1 cellular context compared by ENCODE assay signal in the genomic region with DNA sequence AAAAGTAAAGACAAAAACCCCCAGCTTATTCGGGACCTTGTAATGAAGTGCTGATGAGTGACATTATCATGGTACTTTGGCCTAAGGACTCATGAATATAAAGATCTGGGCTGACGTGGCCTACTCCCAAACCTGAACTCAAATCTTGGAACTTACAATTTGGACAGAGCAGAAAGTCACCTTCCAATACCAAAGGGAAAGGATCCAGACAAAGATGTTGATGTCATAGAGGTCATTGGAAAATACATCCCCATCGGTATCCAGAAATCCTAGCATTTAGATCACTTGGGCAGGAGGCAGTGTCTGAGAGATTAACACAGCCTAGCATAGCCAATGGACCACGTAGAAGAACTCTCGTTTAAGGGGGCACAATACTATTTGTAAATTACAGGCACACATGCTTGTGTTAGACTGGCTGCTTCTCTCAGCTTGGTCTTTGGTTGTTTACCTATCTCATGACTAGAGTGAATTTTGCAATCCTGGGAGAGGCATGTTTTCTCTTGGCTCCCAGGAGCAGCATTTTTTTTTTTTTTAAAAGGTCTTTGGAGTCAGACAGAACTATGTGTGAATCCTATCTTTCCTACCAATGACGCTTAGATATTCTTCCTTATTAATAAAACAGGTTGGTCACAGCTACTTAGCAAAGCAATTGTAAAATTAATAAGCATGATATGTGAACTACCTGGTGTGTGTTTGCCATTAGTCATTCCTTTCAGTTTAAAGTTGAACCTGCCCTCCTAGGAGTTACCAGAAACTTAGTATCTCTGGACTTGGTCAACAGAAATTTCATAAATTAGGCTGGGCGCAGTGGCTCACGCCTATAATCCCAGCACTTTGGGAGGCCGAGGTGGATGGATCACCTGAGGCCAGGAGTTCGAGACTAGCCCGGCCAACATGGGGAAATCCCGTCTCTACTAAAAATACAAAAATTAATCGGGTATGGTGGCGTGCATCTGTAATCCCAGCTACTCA.
TF ChIP-seq lines count a peak whose summit lies in the region.

No MANE protein-coding gene starts in this region.

TF ChIP-seq in HepG2, 621 proteins besides CTCF, POLR2A, EP300 and RAD21 (continued from another document and continues in another):
- TF ChIP-seq, protein P1, sequence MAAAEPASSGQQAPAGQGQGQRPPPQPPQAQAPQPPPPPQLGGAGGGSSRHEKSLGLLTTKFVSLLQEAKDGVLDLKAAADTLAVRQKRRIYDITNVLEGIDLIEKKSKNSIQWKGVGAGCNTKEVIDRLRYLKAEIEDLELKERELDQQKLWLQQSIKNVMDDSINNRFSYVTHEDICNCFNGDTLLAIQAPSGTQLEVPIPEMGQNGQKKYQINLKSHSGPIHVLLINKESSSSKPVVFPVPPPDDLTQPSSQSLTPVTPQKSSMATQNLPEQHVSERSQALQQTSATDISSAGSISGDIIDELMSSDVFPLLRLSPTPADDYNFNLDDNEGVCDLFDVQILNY (CRISPR knock-in tag; conservative IDR thresholded peaks at IDR 0.05) = no peak
- TF ChIP-seq ZNF317 (CRISPR knock-in tag; IDR thresholded peaks at IDR 0.05) = 0 out of 2 replicates have a peak, but pooled peaks have one; percentile 46
- TF ChIP-seq BHLHE40 (IDR thresholded peaks at IDR 0.05; ENCODE audit: low read length) = no peak
- TF ChIP-seq ZFP37 (CRISPR knock-in tag; IDR thresholded peaks at IDR 0.05; ENCODE audit: borderline replicate concordance) = no peak
- peak; percentile 50; the same call in 1 of the 2 replicates for TF ChIP-seq ARNTL (CRISPR knock-in tag; IDR thresholded peaks at IDR 0.05)
- TF ChIP-seq, protein P2, sequence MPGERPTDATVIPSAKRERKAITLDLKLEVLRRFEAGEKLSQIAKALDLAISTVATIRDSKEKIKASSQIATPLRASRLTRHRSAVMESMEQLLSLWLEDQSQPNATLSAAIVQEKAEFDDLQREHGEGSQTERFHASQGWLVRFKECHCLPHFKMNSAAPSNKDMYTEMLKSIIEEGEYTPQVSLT (CRISPR knock-in tag; IDR thresholded peaks at IDR 0.05; ENCODE audit: borderline replicate concordance, low read depth) = no peak
- TF ChIP-seq TEAD3 (CRISPR knock-in tag; optimal IDR thresholded peaks at IDR 0.05; ENCODE audit: borderline replicate concordance) = peak; percentile 61
- no peak for TF ChIP-seq PLRG1 (conservative IDR thresholded peaks at IDR 0.05)
- peak; percentile 52 for TF ChIP-seq ZNF644 (CRISPR knock-in tag; IDR thresholded peaks at IDR 0.05; ENCODE audit: low read depth)
- TF ChIP-seq STAG1 (CRISPR knock-in tag; IDR thresholded peaks at IDR 0.05) = no peak
- peak; percentile 70; the same call in 1 of the 2 replicates for TF ChIP-seq FOXK1 (CRISPR knock-in tag; IDR thresholded peaks at IDR 0.05; ENCODE audit: borderline replicate concordance, low read depth)
- peak; percentile 92 for TF ChIP-seq FOXA3 (CRISPR knock-in tag; IDR thresholded peaks at IDR 0.05)
- no peak for TF ChIP-seq HOXA9 (CRISPR knock-in tag; IDR thresholded peaks at IDR 0.05; ENCODE audit: borderline replicate concordance)
- no peak; the same call in 1 of the 2 replicates for TF ChIP-seq MIXL1 (CRISPR knock-in tag; IDR thresholded peaks at IDR 0.05)
- no peak for TF ChIP-seq NCOA1 (CRISPR knock-in tag; IDR thresholded peaks at IDR 0.05)
- TF ChIP-seq ZMYM2 (CRISPR knock-in tag; IDR thresholded peaks at IDR 0.05) = peak; percentile 68; the same call in 1 of the 2 replicates
- no peak for TF ChIP-seq HNRNPL (IDR thresholded peaks at IDR 0.05; ENCODE audit: low read depth, low read length)
- TF ChIP-seq ARNT (IDR thresholded peaks at IDR 0.05) = no peak
- no peak for TF ChIP-seq MYC (CRISPR knock-in tag; IDR thresholded peaks at IDR 0.05; ENCODE audit: borderline replicate concordance)
- no peak for TF ChIP-seq ZNF569 (CRISPR knock-in tag; IDR thresholded peaks at IDR 0.05; ENCODE audit: borderline replicate concordance)
- no peak for TF ChIP-seq LRRFIP1 (CRISPR knock-in tag; conservative IDR thresholded peaks at IDR 0.05)
- no peak for TF ChIP-seq ZNF567 (CRISPR knock-in tag; IDR thresholded peaks at IDR 0.05; ENCODE audit: borderline replicate concordance)
- no peak for TF ChIP-seq ZNF562 (CRISPR knock-in tag; IDR thresholded peaks at IDR 0.05; ENCODE audit: borderline replicate concordance)
- no peak for TF ChIP-seq NR2C2 (CRISPR knock-in tag; IDR thresholded peaks at IDR 0.05; ENCODE audit: borderline replicate concordance)
- TF ChIP-seq, protein P3, sequence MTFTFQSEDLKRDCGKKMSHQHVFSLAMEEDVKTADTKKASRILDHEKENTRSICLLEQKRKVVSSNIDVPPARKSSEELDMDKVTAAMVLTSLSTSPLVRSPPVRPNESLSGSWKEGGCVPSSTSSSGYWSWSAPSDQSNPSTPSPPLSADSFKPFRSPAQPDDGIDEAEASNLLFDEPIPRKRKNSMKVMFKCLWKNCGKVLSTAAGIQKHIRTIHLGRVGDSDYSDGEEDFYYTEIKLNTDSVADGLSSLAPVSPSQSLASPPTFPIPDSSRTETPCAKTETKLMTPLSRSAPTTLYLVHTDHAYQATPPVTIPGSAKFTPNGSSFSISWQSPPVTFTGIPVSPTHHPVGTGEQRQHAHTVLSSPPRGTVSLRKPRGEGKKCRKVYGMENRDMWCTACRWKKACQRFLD (CRISPR knock-in tag; IDR thresholded peaks at IDR 0.05; ENCODE audit: borderline replicate concordance) = no peak
- TF ChIP-seq, protein P4, sequence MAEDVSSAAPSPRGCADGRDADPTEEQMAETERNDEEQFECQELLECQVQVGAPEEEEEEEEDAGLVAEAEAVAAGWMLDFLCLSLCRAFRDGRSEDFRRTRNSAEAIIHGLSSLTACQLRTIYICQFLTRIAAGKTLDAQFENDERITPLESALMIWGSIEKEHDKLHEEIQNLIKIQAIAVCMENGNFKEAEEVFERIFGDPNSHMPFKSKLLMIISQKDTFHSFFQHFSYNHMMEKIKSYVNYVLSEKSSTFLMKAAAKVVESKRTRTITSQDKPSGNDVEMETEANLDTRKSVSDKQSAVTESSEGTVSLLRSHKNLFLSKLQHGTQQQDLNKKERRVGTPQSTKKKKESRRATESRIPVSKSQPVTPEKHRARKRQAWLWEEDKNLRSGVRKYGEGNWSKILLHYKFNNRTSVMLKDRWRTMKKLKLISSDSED (CRISPR knock-in tag; IDR thresholded peaks at IDR 0.05) = no peak
- TF ChIP-seq NR2F1 (CRISPR knock-in tag; IDR thresholded peaks at IDR 0.05) = 0 out of 4 replicates have a peak, but pooled peaks of 1 of the 2 experiments have one; percentile 12
- TF ChIP-seq KAT8 (CRISPR knock-in tag; IDR thresholded peaks at IDR 0.05) = 0 out of 2 replicates have a peak, but pooled peaks have one; percentile 47
- no peak for TF ChIP-seq AGO1 (IDR thresholded peaks at IDR 0.05; ENCODE audit: low read depth, low read length, poor library complexity, severe bottlenecking)
- no peak for TF ChIP-seq E2F2 (CRISPR knock-in tag; IDR thresholded peaks at IDR 0.05; ENCODE audit: borderline replicate concordance)
- no peak for TF ChIP-seq SOX6 (IDR thresholded peaks at IDR 0.05)
- peak; percentile 60 for TF ChIP-seq SOX6 (CRISPR knock-in tag; IDR thresholded peaks at IDR 0.05)
- TF ChIP-seq GFI1 (CRISPR knock-in tag; IDR thresholded peaks at IDR 0.05; ENCODE audit: borderline replicate concordance) = no peak
- no peak for TF ChIP-seq ZNF253 (CRISPR knock-in tag; IDR thresholded peaks at IDR 0.05; ENCODE audit: borderline replicate concordance)
- TF ChIP-seq ATF7 (IDR thresholded peaks at IDR 0.05) = no peak
- TF ChIP-seq ATF7 (CRISPR knock-in tag; IDR thresholded peaks at IDR 0.05) = no peak
- TF ChIP-seq CREB3 (CRISPR knock-in tag; IDR thresholded peaks at IDR 0.05) = no peak
- TF ChIP-seq, protein P5, sequence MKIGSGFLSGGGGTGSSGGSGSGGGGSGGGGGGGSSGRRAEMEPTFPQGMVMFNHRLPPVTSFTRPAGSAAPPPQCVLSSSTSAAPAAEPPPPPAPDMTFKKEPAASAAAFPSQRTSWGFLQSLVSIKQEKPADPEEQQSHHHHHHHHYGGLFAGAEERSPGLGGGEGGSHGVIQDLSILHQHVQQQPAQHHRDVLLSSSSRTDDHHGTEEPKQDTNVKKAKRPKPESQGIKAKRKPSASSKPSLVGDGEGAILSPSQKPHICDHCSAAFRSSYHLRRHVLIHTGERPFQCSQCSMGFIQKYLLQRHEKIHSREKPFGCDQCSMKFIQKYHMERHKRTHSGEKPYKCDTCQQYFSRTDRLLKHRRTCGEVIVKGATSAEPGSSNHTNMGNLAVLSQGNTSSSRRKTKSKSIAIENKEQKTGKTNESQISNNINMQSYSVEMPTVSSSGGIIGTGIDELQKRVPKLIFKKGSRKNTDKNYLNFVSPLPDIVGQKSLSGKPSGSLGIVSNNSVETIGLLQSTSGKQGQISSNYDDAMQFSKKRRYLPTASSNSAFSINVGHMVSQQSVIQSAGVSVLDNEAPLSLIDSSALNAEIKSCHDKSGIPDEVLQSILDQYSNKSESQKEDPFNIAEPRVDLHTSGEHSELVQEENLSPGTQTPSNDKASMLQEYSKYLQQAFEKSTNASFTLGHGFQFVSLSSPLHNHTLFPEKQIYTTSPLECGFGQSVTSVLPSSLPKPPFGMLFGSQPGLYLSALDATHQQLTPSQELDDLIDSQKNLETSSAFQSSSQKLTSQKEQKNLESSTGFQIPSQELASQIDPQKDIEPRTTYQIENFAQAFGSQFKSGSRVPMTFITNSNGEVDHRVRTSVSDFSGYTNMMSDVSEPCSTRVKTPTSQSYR (CRISPR knock-in tag; IDR thresholded peaks at IDR 0.05; ENCODE audit: borderline replicate concordance) = no peak
- TF ChIP-seq KLF15 (CRISPR knock-in tag; IDR thresholded peaks at IDR 0.05; ENCODE audit: borderline replicate concordance) = no peak
- TF ChIP-seq ZNF260 (CRISPR knock-in tag; IDR thresholded peaks at IDR 0.05; ENCODE audit: borderline replicate concordance, low read depth) = no peak
- TF ChIP-seq CHCHD3 (CRISPR knock-in tag; IDR thresholded peaks at IDR 0.05) = no peak
- TF ChIP-seq IKZF4 (CRISPR knock-in tag; IDR thresholded peaks at IDR 0.05; ENCODE audit: borderline replicate concordance, low read depth, not compliant biosample characterization) = no peak
- no peak for TF ChIP-seq SMC3 (IDR thresholded peaks at IDR 0.05; ENCODE audit: low read length)
- no peak for TF ChIP-seq TRAFD1 (CRISPR knock-in tag; IDR thresholded peaks at IDR 0.05; ENCODE audit: borderline replicate concordance)
- no peak for TF ChIP-seq ZNF3 (CRISPR knock-in tag; IDR thresholded peaks at IDR 0.05)
- TF ChIP-seq MATR3 (CRISPR knock-in tag; IDR thresholded peaks at IDR 0.05) = no peak
- TF ChIP-seq, protein P6, sequence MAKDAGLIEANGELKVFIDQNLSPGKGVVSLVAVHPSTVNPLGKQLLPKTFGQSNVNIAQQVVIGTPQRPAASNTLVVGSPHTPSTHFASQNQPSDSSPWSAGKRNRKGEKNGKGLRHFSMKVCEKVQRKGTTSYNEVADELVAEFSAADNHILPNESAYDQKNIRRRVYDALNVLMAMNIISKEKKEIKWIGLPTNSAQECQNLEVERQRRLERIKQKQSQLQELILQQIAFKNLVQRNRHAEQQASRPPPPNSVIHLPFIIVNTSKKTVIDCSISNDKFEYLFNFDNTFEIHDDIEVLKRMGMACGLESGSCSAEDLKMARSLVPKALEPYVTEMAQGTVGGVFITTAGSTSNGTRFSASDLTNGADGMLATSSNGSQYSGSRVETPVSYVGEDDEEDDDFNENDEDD (CRISPR knock-in tag; IDR thresholded peaks at IDR 0.05; ENCODE audit: borderline replicate concordance) = no peak
- no peak for TF ChIP-seq ZNF598 (CRISPR knock-in tag; IDR thresholded peaks at IDR 0.05; ENCODE audit: borderline replicate concordance)
- TF ChIP-seq ZSCAN31 (CRISPR knock-in tag; IDR thresholded peaks at IDR 0.05; ENCODE audit: low read depth) = no peak
- no peak for TF ChIP-seq SPEN (CRISPR knock-in tag; IDR thresholded peaks at IDR 0.05; ENCODE audit: low read depth)
- TF ChIP-seq ZFY (CRISPR knock-in tag; IDR thresholded peaks at IDR 0.05) = no peak
- TF ChIP-seq SALL1 (CRISPR knock-in tag; IDR thresholded peaks at IDR 0.05) = peak; percentile 27; the same call in 1 of the 2 replicates
- no peak for TF ChIP-seq ZFP1 (CRISPR knock-in tag; IDR thresholded peaks at IDR 0.05)
